2 cellular contexts compared by ENCODE assay signal in the genomic region with DNA sequence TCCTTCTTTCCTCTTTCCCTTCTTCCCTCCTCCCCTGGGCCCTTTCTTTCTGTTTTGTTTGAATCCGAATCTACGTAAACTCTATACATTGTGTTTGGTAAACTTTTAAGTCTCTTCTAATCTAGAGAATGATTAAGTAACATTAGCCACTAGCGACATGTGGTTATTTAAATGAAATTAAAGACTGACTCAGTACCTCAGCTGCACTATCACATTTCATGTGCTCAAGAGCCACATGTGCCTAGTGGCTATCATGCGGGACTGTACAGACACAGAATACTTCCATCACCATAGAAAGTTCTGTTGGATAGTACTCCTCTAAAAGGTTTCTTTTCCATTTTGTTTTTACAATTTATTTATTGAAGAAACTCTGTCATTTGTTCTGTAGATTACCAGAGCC.
TF ChIP-seq lines count a peak whose summit lies in the region.

No MANE protein-coding gene starts in this region.

TF ChIP-seq in IMR-90, 13 proteins besides CTCF, POLR2A, EP300 and RAD21:
- TF ChIP-seq BHLHE40 (IDR thresholded peaks at IDR 0.05; ENCODE audit: low read depth, low read length) = no peak
- TF ChIP-seq MAFK (IDR thresholded peaks at IDR 0.05; ENCODE audit: low read depth, low read length) = no peak
- TF ChIP-seq CEBPB (IDR thresholded peaks at IDR 0.05; ENCODE audit: low read depth, low read length) = no peak
- TF ChIP-seq MXI1 (IDR thresholded peaks at IDR 0.05; ENCODE audit: borderline replicate concordance, low read depth, low read length) = peak; percentile 62; the same call in 1 of the 2 replicates
TF ChIP-seq in IMR-90: peak in this region for 1.

TF ChIP-seq in SK-N-SH, 30 proteins besides CTCF, POLR2A, EP300 and RAD21:
- peak; percentile 54; the same call in 1 of the 2 replicates for TF ChIP-seq TCF12 (IDR thresholded peaks at IDR 0.05)
- TF ChIP-seq POLR2AphosphoS5 (IDR thresholded peaks at IDR 0.05; ENCODE audit: low read depth, low read length) = 0 out of 2 replicates have a peak, but pooled peaks have one; percentile 17
- TF ChIP-seq, protein P1, sequence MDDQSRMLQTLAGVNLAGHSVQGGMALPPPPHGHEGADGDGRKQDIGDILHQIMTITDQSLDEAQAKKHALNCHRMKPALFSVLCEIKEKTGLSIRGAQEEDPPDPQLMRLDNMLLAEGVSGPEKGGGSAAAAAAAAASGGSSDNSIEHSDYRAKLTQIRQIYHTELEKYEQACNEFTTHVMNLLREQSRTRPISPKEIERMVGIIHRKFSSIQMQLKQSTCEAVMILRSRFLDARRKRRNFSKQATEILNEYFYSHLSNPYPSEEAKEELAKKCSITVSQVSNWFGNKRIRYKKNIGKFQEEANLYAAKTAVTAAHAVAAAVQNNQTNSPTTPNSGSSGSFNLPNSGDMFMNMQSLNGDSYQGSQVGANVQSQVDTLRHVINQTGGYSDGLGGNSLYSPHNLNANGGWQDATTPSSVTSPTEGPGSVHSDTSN (IDR thresholded peaks at IDR 0.05) = 0 out of 2 replicates have a peak, but pooled peaks have one; percentile 10
- no peak for TF ChIP-seq MXI1 (IDR thresholded peaks at IDR 0.05; ENCODE audit: low read depth, low read length)
